ENCODE assay signal across 8 cellular contexts in the genomic region with DNA sequence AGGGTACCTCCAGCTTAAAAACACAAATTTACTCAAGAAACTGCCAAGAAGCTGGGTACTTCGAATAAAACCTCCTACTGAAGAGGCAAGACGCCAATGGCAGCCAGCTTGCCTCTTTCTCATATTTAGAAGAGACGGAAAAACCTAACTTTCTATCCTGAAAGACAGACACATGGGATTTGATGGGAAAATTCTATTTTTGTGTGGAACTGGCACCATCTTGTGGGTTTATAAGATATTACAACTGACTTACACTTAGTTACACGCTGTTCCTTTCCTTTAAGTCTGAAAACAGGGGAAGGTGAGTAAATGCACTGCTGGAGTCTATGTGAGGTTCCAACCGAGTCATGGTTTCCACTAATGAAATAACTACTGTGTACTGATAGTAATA. TPM values are rescaled to one million over a fixed set of nuclear protein-coding genes. Genes with fewer than 3 reads are reported as not detected.
A peak's percentile ranks its signal among the peaks of the same experiment; 100 is the strongest.
DNase-seq lines count a peak whose midpoint lies in the region; ATAC-seq and TF ChIP-seq lines count a peak whose summit lies in the region.

No MANE protein-coding gene starts in this region.

- H3K9me2 ChIP-seq in PC-3 (replicated peaks; ENCODE audit: low read length) = no peaks in the 10 kb centered on the region

- no peak overlapping the region for H3K4me2 ChIP-seq in PC-3 (ENCODE audit: low read length)

- H3K4me3 Mint-ChIP-seq in activated T-helper 17 cell treated with anti-CD3 and anti-CD28 coated beads, Interleukin-2, amount 50 U/mL, for 72 hours = no peak overlapping the region

- no peaks in the 10 kb centered on the region for H4K20me1 ChIP-seq in PC-3 (ENCODE audit: low read length)

- peak; percentile 90 for TF ChIP-seq CTCF in PC-3 (conservative IDR thresholded peaks at IDR 0.05; ENCODE audit: low read depth, low read length)
- peak; percentile 25 to 73 (median 45) for TF ChIP-seq CTCF in esophagus squamous epithelium (IDR thresholded peaks at IDR 0.05)
- TF ChIP-seq CTCF in omental fat pad (IDR thresholded peaks at IDR 0.05) = peak in 1 of 3 donors; percentile 26

- CTCF ChIA-PET in PC-3 (lab: Charles Lee) = no interaction called here

- no peaks in the 10 kb centered on the region for H3K79me2 ChIP-seq in PC-3 (ENCODE audit: low read length)

- no TSS peak for BruUV-seq in PC-3 (replicated peaks; lab: Mats Ljungman, UMichigan)

- no peaks in the 10 kb centered on the region for H3F3A ChIP-seq in PC-3 (ENCODE audit: low read length, unreplicated experiment)

- WGBS in esophagus squamous epithelium, 2 donors = 24 to 44% methylated on average over 5 of the region's 5 CpGs

- TF ChIP-seq POLR2A in esophagus squamous epithelium (IDR thresholded peaks at IDR 0.05) = no peak

- POLR2A ChIA-PET in PC-3 (lab: Charles Lee; ENCODE audit: unreplicated experiment) = interaction anchor here (0.6 kb wide), 1 partner anchor 10 kb away, joined by 3 read pairs; a partner anchor contains a TSS

- no peaks in the 10 kb centered on the region for H3K4me1 ChIP-seq in PC-3 (ENCODE audit: insufficient read depth, low read length)
- H3K4me1 ChIP-seq in esophagus squamous epithelium = peaks cover 3 to 34% (median 12%) of the 10 kb centered on the region in 3 donors

- ATAC-seq in PC-3 (peak; percentile 53), omental fat pad (ENCODE audit: low FRiP score) (peak; percentile 73), GM18868 (IDR thresholded peaks at IDR 0.05; ENCODE audit: unreplicated experiment) (no peak)
- ATAC-seq in activated T-helper 17 cell treated with anti-CD3 and anti-CD28 coated beads, Interleukin-2, amount 50 U/mL, for 72 hours (replicated peaks) = no peak

- H3K9me3 Mint-ChIP-seq in activated T-helper 17 cell treated with anti-CD3 and anti-CD28 coated beads, Interleukin-2, amount 50 U/mL, for 72 hours = no peaks in the 10 kb centered on the region

- H3K27ac ChIP-seq in PC-3 (ENCODE audit: low read length) = no peak overlapping the region
- H3K27ac ChIP-seq in esophagus squamous epithelium = peak overlapping the region in 1 of 4 donors; percentile 49

- 0 out of 2 replicates have a peak overlapping the region, but pooled peaks have one; percentile 13 for H2AFZ ChIP-seq in PC-3 (ENCODE audit: low read length)

- peaks cover 81% of the 10 kb centered on the region for H3K36me3 Mint-ChIP-seq in activated T-helper 17 cell treated with anti-CD3 and anti-CD28 coated beads, Interleukin-2, amount 50 U/mL, for 72 hours (ENCODE audit: low read depth)

- no peaks in the 10 kb centered on the region for H3K4me1 Mint-ChIP-seq in activated T-helper 17 cell treated with anti-CD3 and anti-CD28 coated beads, Interleukin-2, amount 50 U/mL, for 72 hours

- intact Hi-C loops in PC-3 (cut with micrococcal nuclease) (no loop called here), esophagus squamous epithelium (cut with DNase I) (no loop called here)

- H3K9me3 ChIP-seq in PC-3 (ENCODE audit: low read length) = no peaks in the 10 kb centered on the region
- no peaks in the 10 kb centered on the region for H3K9me3 ChIP-seq in esophagus squamous epithelium

- no peak overlapping the region for H3K27ac Mint-ChIP-seq in activated T-helper 17 cell treated with anti-CD3 and anti-CD28 coated beads, Interleukin-2, amount 50 U/mL, for 72 hours

- H3K4me3 ChIP-seq in PC-3 (ENCODE audit: low read length) = no peak overlapping the region
- no peak overlapping the region for H3K4me3 ChIP-seq in esophagus squamous epithelium

- H3K27me3 Mint-ChIP-seq in activated T-helper 17 cell treated with anti-CD3 and anti-CD28 coated beads, Interleukin-2, amount 50 U/mL, for 72 hours = no peaks in the 10 kb centered on the region

- no peak overlapping the region for H3K9ac ChIP-seq in PC-3 (ENCODE audit: low read length)

- H3K36me3 ChIP-seq in PC-3 (ENCODE audit: low read depth, low read length) = no peaks in the 10 kb centered on the region
- H3K36me3 ChIP-seq in esophagus squamous epithelium = peaks cover 0 to 80% (median 7%) of the 10 kb centered on the region in 3 donors

- DNase-seq in NCI-H510A treated with DMSO at 0.1 percent for 48 hours (lab: John Stamatoyannopoulos, UW) = peak; percentile 35
- DNase-seq in NCI-H510A (lab: John Stamatoyannopoulos, UW) = no peak
- DNase-seq in PC-3 = peak; percentile 84
- no peak for DNase-seq in esophagus squamous epithelium (lab: John Stamatoyannopoulos, UW)
- DNase-seq in omental fat pad (ENCODE audit: low spot score) = no peak
- no peak for DNase-seq in activated CD4-positive, alpha-beta T cell treated with anti-CD3 and anti-CD28 coated beads, Interleukin-2, amount 50 U/mL, for 1 hour

- H3K27me3 ChIP-seq in PC-3 (ENCODE audit: low read length) (no peaks in the 10 kb centered on the region), esophagus squamous epithelium (no peaks in the 10 kb centered on the region)

RNA-seq across cellular contexts. Expression of a gene that starts 10.3 kb away (rescaled TPM):
- total RNA-seq in PC-3 (2014; rRNA removed) (7.4 and 10.1 TPM in 2 replicates), esophagus squamous epithelium (10 to 100 TPM in 1 of 4 donors, 1 to 10 TPM in 3; 4.7 to 10.5 (median 7.5) TPM), omental fat pad (10 to 100 TPM in 1 of 4 donors, 1 to 10 TPM in 3; 4.1 to 12.1 (median 6.3) TPM)
- 1 to 10 TPM; 5.1 to 5.7 TPM for total RNA-seq in activated T-helper 17 cell treated with anti-CD3 and anti-CD28 coated beads, Interleukin-2, amount 50 U/mL, for 72 hours

RNA-seq across cellular contexts. Expression of a gene that starts 33.7 kb away (rescaled TPM):
- total RNA-seq in PC-3 (2014; rRNA removed) (33.9 and 35.5 TPM in 2 replicates), esophagus squamous epithelium (10 to 100 TPM; 25.2 to 43.0 (median 33.2) TPM), omental fat pad (10 to 100 TPM; 21.0 to 26.7 (median 25.1) TPM)
- total RNA-seq in activated T-helper 17 cell treated with anti-CD3 and anti-CD28 coated beads, Interleukin-2, amount 50 U/mL, for 72 hours = 10 to 100 TPM; 22.1 to 22.7 TPM

Comparison
In these comparisons a context has a peak if more than half of its experiments do, and no peak if none do; other contexts are left out.
1. DNase-seq: peak in NCI-H510A treated with DMSO at 0.1 percent for 48 hours (single experiment) and PC-3 (single experiment); none in NCI-H510A (single experiment), esophagus squamous epithelium (single experiment), omental fat pad (single experiment) and activated CD4-positive, alpha-beta T cell treated with anti-CD3 and anti-CD28 coated beads, Interleukin-2, amount 50 U/mL, for 1 hour (single experiment).
2. ATAC-seq: peak in PC-3 (single experiment) and omental fat pad (single experiment); none in GM18868 (single experiment) and activated T-helper 17 cell treated with anti-CD3 and anti-CD28 coated beads, Interleukin-2, amount 50 U/mL, for 72 hours (single experiment).